14 cellular contexts compared by ENCODE assay signal in the genomic region with DNA sequence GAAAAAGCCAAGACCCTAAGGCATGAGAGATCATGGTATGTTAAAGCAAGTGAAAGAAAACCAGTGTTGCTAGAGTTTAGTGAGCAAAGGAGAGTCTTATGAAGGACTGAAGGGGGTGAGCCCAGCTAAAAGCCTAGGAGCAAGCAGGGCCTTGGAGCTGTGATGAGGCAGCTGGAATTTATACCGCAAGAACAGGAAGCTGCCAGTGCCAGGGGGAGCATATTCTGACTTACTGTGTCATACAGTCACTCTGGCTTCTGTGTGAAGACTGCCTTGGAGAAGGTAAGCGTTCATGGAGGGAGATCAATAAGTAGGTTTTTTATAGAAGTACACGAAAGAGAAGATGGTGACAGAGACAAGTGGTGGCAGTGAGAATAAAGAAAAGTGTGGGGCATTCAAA.
DNase-seq lines count a peak whose midpoint lies in the region; ATAC-seq, FAIRE-seq and TF ChIP-seq lines count a peak whose summit lies in the region.
"Had no signal": no experiment of that assay in that cellular context is flagged by ENCODE, and none has a peak within 500 bp of the region (broad histone marks: within the 10 kb centered on the region; RNA-seq: fewer than 3 reads in every experiment).

No MANE protein-coding gene starts in this region.

- H3K4me3 ChIP-seq in cardiac muscle cell (no peak overlapping the region), adipocyte (ENCODE audit: low read length) (no peak overlapping the region)
- H3K4me3 ChIP-seq: A549, tibial artery had no signal

- H3K9me3 ChIP-seq in cardiac muscle cell (ENCODE audit: low read depth) (no peaks in the 10 kb centered on the region), adipocyte (ENCODE audit: control insufficient read depth, low read length) (no peaks in the 10 kb centered on the region)
- H3K9me3 ChIP-seq: A549, tibial artery had no signal

- ATAC-seq in left ventricle myocardium superior: no peak
- no peak for ATAC-seq in HG03520 (IDR thresholded peaks at IDR 0.05; ENCODE audit: unreplicated experiment)
- ATAC-seq in esophagus mucosa: no peak
- ATAC-seq: A549; activated naive CD4-positive, alpha-beta T cell treated with anti-CD3 and anti-CD28 coated beads, Interleukin-2, amount 50 U/mL, for 72 hours had no signal

- H3K36me3 ChIP-seq in cardiac muscle cell (no peaks in the 10 kb centered on the region), adipocyte (ENCODE audit: control insufficient read depth, insufficient read depth, low read length, severe bottlenecking) (no peaks in the 10 kb centered on the region)
- H3K36me3 ChIP-seq: tibial artery had no signal

- intact Hi-C loops in left ventricle myocardium superior (cut with micrococcal nuclease): no loop called here

- TF ChIP-seq CTCF in cardiac muscle cell (IDR thresholded peaks at IDR 0.05; ENCODE audit: low read depth, low read length): no peak

- H3K4me1 ChIP-seq in cardiac muscle cell (ENCODE audit: low read depth) (peaks cover 20% of the 10 kb centered on the region), adipocyte (ENCODE audit: control insufficient read depth, insufficient read depth, low read length) (peaks cover 35% of the 10 kb centered on the region)

- no peak overlapping the region for H3K27ac ChIP-seq in cardiac muscle cell
- H3K27ac ChIP-seq: A549, tibial artery had no signal

- DNase-seq in cardiac muscle cell (ENCODE audit: low read depth in 1 of 2, low spot score in 1 of 2) (peak; percentile 7 to 82), left ventricle myocardium superior (no peak), adipocyte (ENCODE audit: low read depth) (peak; percentile 19), foreskin melanocyte (peak; percentile 79), urothelium cell line (ENCODE audit: low spot score) (peak; percentile 74), inferior parietal cortex (ENCODE audit: extremely low spot score) (no peak)
- DNase-seq: DMS79 treated with DMSO at 0.1 percent for 48 hours, NCI-H1436, right cardiac atrium, tibial artery had no signal

- H3K9ac ChIP-seq in adipocyte (ENCODE audit: low read length): no peak overlapping the region

- FAIRE-seq in urothelium cell line (lab: Jason Lieb, UNC): peak; percentile 81
- FAIRE-seq: A549 had no signal

- no peaks in the 10 kb centered on the region for H3K27me3 ChIP-seq in cardiac muscle cell
- no peaks in the 10 kb centered on the region for H3K27me3 ChIP-seq in adipocyte (replicated peaks; ENCODE audit: control insufficient read depth, insufficient read depth, low read length)
- H3K27me3 ChIP-seq: tibial artery had no signal

Comparison
In these comparisons a context has a peak if more than half of its experiments do, and no peak if none do; other contexts are left out.
1. DNase-seq: peak in cardiac muscle cell (2 of 2), adipocyte (single experiment), foreskin melanocyte (single experiment) and urothelium cell line (single experiment); none in left ventricle myocardium superior (single experiment) and inferior parietal cortex (single experiment).